Comparison of ENCODE assay signal across 8 cellular contexts in the genomic region with DNA sequence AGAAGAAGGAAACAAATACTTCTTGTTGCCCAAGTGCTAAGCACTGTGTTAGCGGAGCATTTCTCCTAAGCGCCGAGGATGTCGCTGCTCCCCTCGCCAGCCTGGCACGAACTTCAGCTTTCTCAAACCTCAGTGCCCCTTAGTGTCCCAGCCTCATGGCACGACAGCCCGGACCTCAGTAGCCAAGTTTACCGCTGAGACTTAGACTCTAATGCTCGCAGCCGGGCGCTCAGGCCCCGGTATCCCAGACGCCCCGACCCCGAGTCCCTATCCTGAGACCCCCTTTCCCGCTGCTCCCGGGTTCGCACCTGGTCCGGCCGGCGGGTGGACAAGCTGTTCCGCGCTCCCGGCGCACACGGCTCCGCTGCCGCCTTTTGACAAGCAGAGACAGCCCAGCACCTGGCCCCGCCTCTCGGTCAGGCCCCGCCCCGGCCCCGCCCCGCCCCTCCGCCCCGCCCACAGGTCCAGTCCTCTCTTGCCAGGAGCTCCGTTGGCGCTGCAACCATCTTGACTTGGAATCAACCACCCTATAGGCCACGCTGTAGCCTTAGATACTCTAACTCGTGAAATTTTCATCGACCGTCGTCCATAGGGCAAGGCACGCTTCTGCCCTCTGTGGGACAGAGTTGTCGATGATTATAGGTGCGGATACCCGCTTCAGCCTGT.
DNase-seq lines count a peak whose midpoint lies in the region; ATAC-seq lines count a peak whose summit lies in the region.

A gene (minus strand): TSS at position 348 of the 666 bp plus-strand sequence. CDS start 25,881 bp downstream, outside the sequence.

- DNase-seq in 8988T (peak; percentile 72), NCI-H2227 (lab: John Stamatoyannopoulos, UW; ENCODE audit: unreplicated experiment) (peak; percentile 67), cerebellar nuclear complex (lab: John Stamatoyannopoulos, UW) (peak; percentile 26 to 34), kidney glomerular epithelial cell (lab: John Stamatoyannopoulos, UW) (peak; percentile 76)
- DNase-seq in activated CD4-positive, CD25-positive, alpha-beta regulatory T cell (lab: John Stamatoyannopoulos, UW): peak; percentile 53 to 72 (median 58)
- peak; percentile 55 to 64 for DNase-seq in stimulated activated CD4-positive, alpha-beta T cell treated with anti-CD3 and anti-CD28 coated beads, Interleukin-1b, Interleukin-23, amount 100 ng/mL, for 4 hours (ENCODE audit: low read depth in 2 of 2)

- ATAC-seq in GM18517 (IDR thresholded peaks at IDR 0.05; ENCODE audit: unreplicated experiment) (peak; percentile 51), HG03066 (IDR thresholded peaks at IDR 0.05; ENCODE audit: low read depth, unreplicated experiment) (peak; percentile 59)

Comparison
In these comparisons a context has a peak if more than half of its experiments do, and no peak if none do; other contexts are left out.
1. Peak in every context shown above with its lines: DNase-seq and ATAC-seq.